2 cellular contexts compared by ENCODE assay signal in the genomic region with DNA sequence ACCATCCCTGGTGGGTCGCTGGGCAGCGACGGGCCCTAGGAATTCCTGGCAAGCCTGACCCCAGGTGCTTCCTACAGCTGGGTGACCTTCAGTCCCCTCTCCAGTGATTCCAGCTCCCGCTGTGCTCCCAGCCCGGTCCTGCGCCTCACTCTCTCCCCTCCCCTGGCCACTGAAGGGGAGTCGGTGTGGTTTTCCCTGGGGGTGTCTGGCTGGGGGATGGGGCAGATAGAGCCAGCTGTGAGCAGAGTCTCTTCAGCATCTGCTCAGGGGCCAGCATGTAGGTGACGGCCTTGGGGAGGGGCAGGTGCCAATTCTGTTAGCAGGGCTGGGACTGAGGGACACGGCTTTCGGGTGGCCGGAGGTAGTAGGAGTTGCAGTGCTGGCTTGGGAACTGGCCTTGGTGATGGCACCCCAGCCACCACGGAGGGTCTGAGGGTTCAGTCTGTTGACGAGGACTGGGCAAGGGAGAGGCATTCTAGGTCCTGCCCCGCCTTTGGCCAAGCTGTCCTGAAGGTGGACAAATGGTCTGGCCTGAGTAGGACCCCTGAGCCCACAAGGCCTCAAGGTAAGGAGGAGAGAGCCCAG.
TF ChIP-seq lines count a peak whose summit lies in the region.

No MANE protein-coding gene starts in this region.

TF ChIP-seq in HepG2, 621 proteins besides CTCF, POLR2A, EP300 and RAD21:
- TF ChIP-seq BCL6 (CRISPR knock-in tag; IDR thresholded peaks at IDR 0.05) (0 out of 2 replicates have a peak, but pooled peaks have one; percentile 26), NCOA5 (CRISPR knock-in tag; IDR thresholded peaks at IDR 0.05) (no peak), MLLT10 (CRISPR knock-in tag; IDR thresholded peaks at IDR 0.05) (no peak), ZNF263 (CRISPR knock-in tag; IDR thresholded peaks at IDR 0.05) (peak; percentile 97), XBP1 (CRISPR knock-in tag; IDR thresholded peaks at IDR 0.05) (no peak), HNRNPL (IDR thresholded peaks at IDR 0.05; ENCODE audit: low read depth, low read length) (0 out of 2 replicates have a peak, but pooled peaks have one; percentile 23), ZC3H4 (CRISPR knock-in tag; IDR thresholded peaks at IDR 0.05; ENCODE audit: borderline replicate concordance) (no peak)
- TF ChIP-seq, protein P1, sequence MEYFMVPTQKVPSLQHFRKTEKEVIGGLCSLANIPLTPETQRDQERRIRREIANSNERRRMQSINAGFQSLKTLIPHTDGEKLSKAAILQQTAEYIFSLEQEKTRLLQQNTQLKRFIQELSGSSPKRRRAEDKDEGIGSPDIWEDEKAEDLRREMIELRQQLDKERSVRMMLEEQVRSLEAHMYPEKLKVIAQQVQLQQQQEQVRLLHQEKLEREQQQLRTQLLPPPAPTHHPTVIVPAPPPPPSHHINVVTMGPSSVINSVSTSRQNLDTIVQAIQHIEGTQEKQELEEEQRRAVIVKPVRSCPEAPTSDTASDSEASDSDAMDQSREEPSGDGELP (IDR thresholded peaks at IDR 0.05; ENCODE audit: borderline replicate concordance, low read depth): peak; percentile 57; the same call in 1 of the 2 replicates

TF ChIP-seq in WTC11, 78 proteins besides CTCF, POLR2A, EP300 and RAD21:
- no peak for TF ChIP-seq EMX1 (CRISPR knock-in tag; IDR thresholded peaks at IDR 0.05)
- TF ChIP-seq, protein P2, sequence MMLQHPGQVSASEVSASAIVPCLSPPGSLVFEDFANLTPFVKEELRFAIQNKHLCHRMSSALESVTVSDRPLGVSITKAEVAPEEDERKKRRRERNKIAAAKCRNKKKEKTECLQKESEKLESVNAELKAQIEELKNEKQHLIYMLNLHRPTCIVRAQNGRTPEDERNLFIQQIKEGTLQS (CRISPR knock-in tag; conservative IDR thresholded peaks at IDR 0.05): no peak
- no peak for TF ChIP-seq ESRRA (CRISPR knock-in tag; IDR thresholded peaks at IDR 0.05; ENCODE audit: borderline replicate concordance)
- TF ChIP-seq, protein P3, sequence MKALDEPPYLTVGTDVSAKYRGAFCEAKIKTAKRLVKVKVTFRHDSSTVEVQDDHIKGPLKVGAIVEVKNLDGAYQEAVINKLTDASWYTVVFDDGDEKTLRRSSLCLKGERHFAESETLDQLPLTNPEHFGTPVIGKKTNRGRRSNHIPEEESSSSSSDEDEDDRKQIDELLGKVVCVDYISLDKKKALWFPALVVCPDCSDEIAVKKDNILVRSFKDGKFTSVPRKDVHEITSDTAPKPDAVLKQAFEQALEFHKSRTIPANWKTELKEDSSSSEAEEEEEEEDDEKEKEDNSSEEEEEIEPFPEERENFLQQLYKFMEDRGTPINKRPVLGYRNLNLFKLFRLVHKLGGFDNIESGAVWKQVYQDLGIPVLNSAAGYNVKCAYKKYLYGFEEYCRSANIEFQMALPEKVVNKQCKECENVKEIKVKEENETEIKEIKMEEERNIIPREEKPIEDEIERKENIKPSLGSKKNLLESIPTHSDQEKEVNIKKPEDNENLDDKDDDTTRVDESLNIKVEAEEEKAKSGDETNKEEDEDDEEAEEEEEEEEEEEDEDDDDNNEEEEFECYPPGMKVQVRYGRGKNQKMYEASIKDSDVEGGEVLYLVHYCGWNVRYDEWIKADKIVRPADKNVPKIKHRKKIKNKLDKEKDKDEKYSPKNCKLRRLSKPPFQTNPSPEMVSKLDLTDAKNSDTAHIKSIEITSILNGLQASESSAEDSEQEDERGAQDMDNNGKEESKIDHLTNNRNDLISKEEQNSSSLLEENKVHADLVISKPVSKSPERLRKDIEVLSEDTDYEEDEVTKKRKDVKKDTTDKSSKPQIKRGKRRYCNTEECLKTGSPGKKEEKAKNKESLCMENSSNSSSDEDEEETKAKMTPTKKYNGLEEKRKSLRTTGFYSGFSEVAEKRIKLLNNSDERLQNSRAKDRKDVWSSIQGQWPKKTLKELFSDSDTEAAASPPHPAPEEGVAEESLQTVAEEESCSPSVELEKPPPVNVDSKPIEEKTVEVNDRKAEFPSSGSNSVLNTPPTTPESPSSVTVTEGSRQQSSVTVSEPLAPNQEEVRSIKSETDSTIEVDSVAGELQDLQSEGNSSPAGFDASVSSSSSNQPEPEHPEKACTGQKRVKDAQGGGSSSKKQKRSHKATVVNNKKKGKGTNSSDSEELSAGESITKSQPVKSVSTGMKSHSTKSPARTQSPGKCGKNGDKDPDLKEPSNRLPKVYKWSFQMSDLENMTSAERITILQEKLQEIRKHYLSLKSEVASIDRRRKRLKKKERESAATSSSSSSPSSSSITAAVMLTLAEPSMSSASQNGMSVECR (CRISPR knock-in tag; IDR thresholded peaks at IDR 0.05; ENCODE audit: borderline replicate concordance): no peak
- TF ChIP-seq TEAD1 (CRISPR knock-in tag; IDR thresholded peaks at IDR 0.05): no peak
- no peak for TF ChIP-seq ZNF317 (CRISPR knock-in tag; IDR thresholded peaks at IDR 0.05; ENCODE audit: borderline replicate concordance, low read depth)
- TF ChIP-seq SMAD3 (CRISPR knock-in tag; IDR thresholded peaks at IDR 0.05; ENCODE audit: borderline replicate concordance): no peak
